ENCODE assay signal across 2 cellular contexts in the genomic region with DNA sequence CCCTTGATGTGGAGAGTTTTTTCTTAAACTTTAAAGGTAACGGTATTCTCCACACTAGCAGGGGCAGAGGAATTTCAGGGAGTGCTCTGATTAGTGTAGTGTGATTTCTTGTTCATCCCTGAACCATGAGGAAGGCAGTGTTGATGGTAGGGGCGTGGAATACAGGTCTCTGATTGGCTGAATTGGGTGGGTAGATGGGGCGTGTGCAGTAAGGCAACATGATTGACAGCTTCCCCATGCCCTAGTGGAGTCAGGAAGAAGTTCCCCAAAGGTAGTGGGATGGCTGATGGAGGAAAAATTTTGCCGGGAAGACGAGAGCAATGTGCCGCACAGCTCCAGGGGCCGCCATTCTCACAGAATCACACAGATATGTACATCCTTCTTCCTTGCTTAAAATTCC.
TF ChIP-seq lines count a peak whose summit lies in the region.

No MANE protein-coding gene starts in this region.

TF ChIP-seq in HCT116, 20 proteins besides CTCF, POLR2A, EP300 and RAD21:
- no peak for TF ChIP-seq EZH2 (IDR thresholded peaks at IDR 0.05)
- TF ChIP-seq ZFX (IDR thresholded peaks at IDR 0.05), result no peak
- no peak for TF ChIP-seq JUND (IDR thresholded peaks at IDR 0.05)
- TF ChIP-seq ZNF274 (IDR thresholded peaks at IDR 0.05; ENCODE audit: low read depth, low read length), result no peak
- no peak for TF ChIP-seq MAX (IDR thresholded peaks at IDR 0.05)
- TF ChIP-seq ZBTB33 (IDR thresholded peaks at IDR 0.05; ENCODE audit: extremely low read depth, insufficient replicate concordance, low read length), result no peak

TF ChIP-seq in H1, 55 proteins besides CTCF, POLR2A, EP300 and RAD21:
- TF ChIP-seq, protein P1, sequence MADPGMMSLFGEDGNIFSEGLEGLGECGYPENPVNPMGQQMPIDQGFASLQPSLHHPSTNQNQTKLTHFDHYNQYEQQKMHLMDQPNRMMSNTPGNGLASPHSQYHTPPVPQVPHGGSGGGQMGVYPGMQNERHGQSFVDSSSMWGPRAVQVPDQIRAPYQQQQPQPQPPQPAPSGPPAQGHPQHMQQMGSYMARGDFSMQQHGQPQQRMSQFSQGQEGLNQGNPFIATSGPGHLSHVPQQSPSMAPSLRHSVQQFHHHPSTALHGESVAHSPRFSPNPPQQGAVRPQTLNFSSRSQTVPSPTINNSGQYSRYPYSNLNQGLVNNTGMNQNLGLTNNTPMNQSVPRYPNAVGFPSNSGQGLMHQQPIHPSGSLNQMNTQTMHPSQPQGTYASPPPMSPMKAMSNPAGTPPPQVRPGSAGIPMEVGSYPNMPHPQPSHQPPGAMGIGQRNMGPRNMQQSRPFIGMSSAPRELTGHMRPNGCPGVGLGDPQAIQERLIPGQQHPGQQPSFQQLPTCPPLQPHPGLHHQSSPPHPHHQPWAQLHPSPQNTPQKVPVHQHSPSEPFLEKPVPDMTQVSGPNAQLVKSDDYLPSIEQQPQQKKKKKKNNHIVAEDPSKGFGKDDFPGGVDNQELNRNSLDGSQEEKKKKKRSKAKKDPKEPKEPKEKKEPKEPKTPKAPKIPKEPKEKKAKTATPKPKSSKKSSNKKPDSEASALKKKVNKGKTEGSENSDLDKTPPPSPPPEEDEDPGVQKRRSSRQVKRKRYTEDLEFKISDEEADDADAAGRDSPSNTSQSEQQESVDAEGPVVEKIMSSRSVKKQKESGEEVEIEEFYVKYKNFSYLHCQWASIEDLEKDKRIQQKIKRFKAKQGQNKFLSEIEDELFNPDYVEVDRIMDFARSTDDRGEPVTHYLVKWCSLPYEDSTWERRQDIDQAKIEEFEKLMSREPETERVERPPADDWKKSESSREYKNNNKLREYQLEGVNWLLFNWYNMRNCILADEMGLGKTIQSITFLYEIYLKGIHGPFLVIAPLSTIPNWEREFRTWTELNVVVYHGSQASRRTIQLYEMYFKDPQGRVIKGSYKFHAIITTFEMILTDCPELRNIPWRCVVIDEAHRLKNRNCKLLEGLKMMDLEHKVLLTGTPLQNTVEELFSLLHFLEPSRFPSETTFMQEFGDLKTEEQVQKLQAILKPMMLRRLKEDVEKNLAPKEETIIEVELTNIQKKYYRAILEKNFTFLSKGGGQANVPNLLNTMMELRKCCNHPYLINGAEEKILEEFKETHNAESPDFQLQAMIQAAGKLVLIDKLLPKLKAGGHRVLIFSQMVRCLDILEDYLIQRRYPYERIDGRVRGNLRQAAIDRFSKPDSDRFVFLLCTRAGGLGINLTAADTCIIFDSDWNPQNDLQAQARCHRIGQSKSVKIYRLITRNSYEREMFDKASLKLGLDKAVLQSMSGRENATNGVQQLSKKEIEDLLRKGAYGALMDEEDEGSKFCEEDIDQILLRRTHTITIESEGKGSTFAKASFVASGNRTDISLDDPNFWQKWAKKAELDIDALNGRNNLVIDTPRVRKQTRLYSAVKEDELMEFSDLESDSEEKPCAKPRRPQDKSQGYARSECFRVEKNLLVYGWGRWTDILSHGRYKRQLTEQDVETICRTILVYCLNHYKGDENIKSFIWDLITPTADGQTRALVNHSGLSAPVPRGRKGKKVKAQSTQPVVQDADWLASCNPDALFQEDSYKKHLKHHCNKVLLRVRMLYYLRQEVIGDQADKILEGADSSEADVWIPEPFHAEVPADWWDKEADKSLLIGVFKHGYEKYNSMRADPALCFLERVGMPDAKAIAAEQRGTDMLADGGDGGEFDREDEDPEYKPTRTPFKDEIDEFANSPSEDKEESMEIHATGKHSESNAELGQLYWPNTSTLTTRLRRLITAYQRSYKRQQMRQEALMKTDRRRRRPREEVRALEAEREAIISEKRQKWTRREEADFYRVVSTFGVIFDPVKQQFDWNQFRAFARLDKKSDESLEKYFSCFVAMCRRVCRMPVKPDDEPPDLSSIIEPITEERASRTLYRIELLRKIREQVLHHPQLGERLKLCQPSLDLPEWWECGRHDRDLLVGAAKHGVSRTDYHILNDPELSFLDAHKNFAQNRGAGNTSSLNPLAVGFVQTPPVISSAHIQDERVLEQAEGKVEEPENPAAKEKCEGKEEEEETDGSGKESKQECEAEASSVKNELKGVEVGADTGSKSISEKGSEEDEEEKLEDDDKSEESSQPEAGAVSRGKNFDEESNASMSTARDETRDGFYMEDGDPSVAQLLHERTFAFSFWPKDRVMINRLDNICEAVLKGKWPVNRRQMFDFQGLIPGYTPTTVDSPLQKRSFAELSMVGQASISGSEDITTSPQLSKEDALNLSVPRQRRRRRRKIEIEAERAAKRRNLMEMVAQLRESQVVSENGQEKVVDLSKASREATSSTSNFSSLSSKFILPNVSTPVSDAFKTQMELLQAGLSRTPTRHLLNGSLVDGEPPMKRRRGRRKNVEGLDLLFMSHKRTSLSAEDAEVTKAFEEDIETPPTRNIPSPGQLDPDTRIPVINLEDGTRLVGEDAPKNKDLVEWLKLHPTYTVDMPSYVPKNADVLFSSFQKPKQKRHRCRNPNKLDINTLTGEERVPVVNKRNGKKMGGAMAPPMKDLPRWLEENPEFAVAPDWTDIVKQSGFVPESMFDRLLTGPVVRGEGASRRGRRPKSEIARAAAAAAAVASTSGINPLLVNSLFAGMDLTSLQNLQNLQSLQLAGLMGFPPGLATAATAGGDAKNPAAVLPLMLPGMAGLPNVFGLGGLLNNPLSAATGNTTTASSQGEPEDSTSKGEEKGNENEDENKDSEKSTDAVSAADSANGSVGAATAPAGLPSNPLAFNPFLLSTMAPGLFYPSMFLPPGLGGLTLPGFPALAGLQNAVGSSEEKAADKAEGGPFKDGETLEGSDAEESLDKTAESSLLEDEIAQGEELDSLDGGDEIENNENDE (IDR thresholded peaks at IDR 0.05; ENCODE audit: insufficient replicate concordance, low read length), result no peak
- TF ChIP-seq TEAD4 (IDR thresholded peaks at IDR 0.05; ENCODE audit: low read depth, low read length), result no peak
- TF ChIP-seq SAP30 (IDR thresholded peaks at IDR 0.05; ENCODE audit: insufficient read depth, insufficient replicate concordance, low read length), result no peak
- TF ChIP-seq RXRA (IDR thresholded peaks at IDR 0.05; ENCODE audit: insufficient read depth, low read depth, low read length), result no peak
- TF ChIP-seq CHD1 (IDR thresholded peaks at IDR 0.05; ENCODE audit: low read depth, low read length), result no peak
- TF ChIP-seq, protein P2, sequence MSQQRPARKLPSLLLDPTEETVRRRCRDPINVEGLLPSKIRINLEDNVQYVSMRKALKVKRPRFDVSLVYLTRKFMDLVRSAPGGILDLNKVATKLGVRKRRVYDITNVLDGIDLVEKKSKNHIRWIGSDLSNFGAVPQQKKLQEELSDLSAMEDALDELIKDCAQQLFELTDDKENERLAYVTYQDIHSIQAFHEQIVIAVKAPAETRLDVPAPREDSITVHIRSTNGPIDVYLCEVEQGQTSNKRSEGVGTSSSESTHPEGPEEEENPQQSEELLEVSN (IDR thresholded peaks at IDR 0.05), result peak; percentile 54; the same call in 1 of the 2 replicates
